In the genomic region with DNA sequence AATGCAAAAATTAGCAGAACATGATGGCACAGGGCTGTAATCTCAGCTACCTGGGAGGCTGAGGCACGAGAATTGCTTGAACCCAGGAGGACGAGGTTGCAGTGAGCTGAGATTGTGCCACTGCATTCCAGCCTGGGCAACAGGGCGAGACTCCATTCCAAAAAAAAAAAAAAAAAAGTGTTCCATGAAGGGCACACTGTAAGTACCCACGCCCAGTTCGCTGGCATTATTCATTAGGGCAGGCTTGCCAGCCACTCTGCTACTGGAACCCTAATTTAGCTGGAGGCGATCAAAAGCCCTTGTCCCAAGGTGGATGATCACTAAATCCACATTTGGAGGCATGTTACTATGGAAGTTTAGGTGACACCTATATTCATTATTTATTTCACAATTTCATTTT, we compare ENCODE assay signal across 34 cellular contexts. TPM values are rescaled to one million over a fixed set of nuclear protein-coding genes. Genes with fewer than 3 reads are reported as not detected.
"Had no signal": no experiment of that assay in that cellular context is flagged by ENCODE, and none has a peak within 500 bp of the region (broad histone marks: within the 10 kb centered on the region; RNA-seq: fewer than 3 reads in every experiment).

No MANE protein-coding gene starts in this region.

- H3K4me1 ChIP-seq: foreskin keratinocyte had no signal

- FAIRE-seq: bronchial epithelial cell, colon had no signal

- H3K9me3 ChIP-seq: ascending aorta, esophagus muscularis mucosa, gastrocnemius medialis had no signal

- DNase-seq: activated CD4-positive, alpha-beta memory T cell treated with anti-CD3 and anti-CD28 coated beads for 36 hours; activated CD4-positive, alpha-beta T cell treated with anti-CD3 and anti-CD28 coated beads for 36 hours; activated CD4-positive, alpha-beta T cell treated with anti-CD3 and anti-CD28 coated beads, Interleukin-2, amount 10 ng/mL, durations not matched to agents 24 days and 14 days; activated CD4-positive, CD25-positive, alpha-beta regulatory T cell; activated CD4-positive, CD25-positive, alpha-beta regulatory T cell treated with anti-CD3 and anti-CD28 coated beads, Interleukin-2, amount 50 U/mL, for 72 hours; activated CD8-positive, alpha-beta memory T cell treated with anti-CD3 and anti-CD28 coated beads, Interleukin-2, amount 10 ng/mL, durations not matched to agents 7 days and 5 days; activated CD8-positive, alpha-beta memory T cell treated with anti-CD3 and anti-CD28 coated beads, Interleukin-2, amount 50 U/mL, for 48 hours; activated CD8-positive, alpha-beta T cell treated with anti-CD3 and anti-CD28 coated beads, Interleukin-2, amount 10 ng/mL, durations not matched to agents 7 days and 5 days; activated gamma-delta T cell; activated naive CD4-positive, alpha-beta T cell; activated naive CD4-positive, alpha-beta T cell treated with anti-CD3 and anti-CD28 coated beads, Interleukin-2, amount 10 ng/mL, durations not matched to agents 7 days and 5 days; activated naive CD8-positive, alpha-beta T cell treated with anti-CD3 and anti-CD28 coated beads, Interleukin-2, amount 10 ng/mL, durations not matched to agents 7 days and 5 days; activated T-cell treated with anti-CD3 and anti-CD28 coated beads for 4 hours; activated T-cell treated with anti-CD3 and anti-CD28 coated beads, Interleukin-2, amount 50 U/mL, for 24 hours; activated T-cell treated with anti-CD3 and anti-CD28 coated beads, Interleukin-2, amount 50 U/mL, for 72 hours; brain microvascular endothelial cell; caudate nucleus; cortex of kidney; dermis blood vessel endothelial cell; effector CD4-positive, alpha-beta T cell; effector memory CD8-positive, alpha-beta T cell; erythroblast; foreskin keratinocyte; gastrocnemius medialis; glutamatergic neuron; T-helper 2 cell had no signal

- ATAC-seq: activated CD4-positive, alpha-beta T cell treated with anti-CD3 and anti-CD28 coated beads for 36 hours; activated CD8-positive, alpha-beta memory T cell treated with anti-CD3 and anti-CD28 coated beads, Interleukin-2, amount 10 ng/mL, durations not matched to agents 7 days and 5 days; activated CD8-positive, alpha-beta T cell treated with anti-CD3 and anti-CD28 coated beads, Interleukin-2, amount 10 ng/mL, durations not matched to agents 7 days and 5 days; activated naive CD4-positive, alpha-beta T cell treated with anti-CD3 and anti-CD28 coated beads, Interleukin-2, amount 50 U/mL, for 72 hours; activated T-cell treated with anti-CD3 and anti-CD28 coated beads, Interleukin-2, amount 50 U/mL, for 72 hours; effector memory CD8-positive, alpha-beta T cell; foreskin keratinocyte; gastrocnemius medialis had no signal

- H3K27ac ChIP-seq: ascending aorta, brain microvascular endothelial cell, esophagus muscularis mucosa, foreskin keratinocyte, gastrocnemius medialis had no signal

- H3K36me3 ChIP-seq: ascending aorta, brain microvascular endothelial cell, esophagus muscularis mucosa, gastrocnemius medialis had no signal

- H3K4me3 ChIP-seq: ascending aorta, esophagus muscularis mucosa, gastrocnemius medialis had no signal

- H3K27me3 ChIP-seq: ascending aorta, foreskin keratinocyte, gastrocnemius medialis had no signal

RNA-seq across cellular contexts. Expression of a gene that starts 39.1 kb away (rescaled TPM):
- total RNA-seq: activated CD4-positive, alpha-beta memory T cell treated with anti-CD3 and anti-CD28 coated beads for 36 hours; activated CD4-positive, alpha-beta T cell treated with anti-CD3 and anti-CD28 coated beads for 36 hours; activated CD4-positive, alpha-beta T cell treated with anti-CD3 and anti-CD28 coated beads, Interleukin-2, amount 10 ng/mL, durations not matched to agents 24 days and 14 days; activated CD8-positive, alpha-beta memory T cell treated with anti-CD3 and anti-CD28 coated beads for 36 hours; activated CD8-positive, alpha-beta T cell treated with anti-CD3 and anti-CD28 coated beads, Interleukin-2, amount 10 ng/mL, durations not matched to agents 7 days and 5 days; activated naive CD4-positive, alpha-beta T cell treated with anti-CD3 and anti-CD28 coated beads, Interleukin-2, amount 50 U/mL, for 72 hours; activated T-cell treated with anti-CD3 and anti-CD28 coated beads, Interleukin-2, amount 50 U/mL, for 72 hours; ascending aorta; chondrocyte; dermis blood vessel endothelial cell; T-helper 1 cell treated with Interleukin-12 subunit alpha and Interleukin-12 subunit beta and Interleukin-4 antibody, amounts not matched to agents 30 ng/mL and 1 ng/mL, for 36 hours had no signal
